Comparison of ENCODE assay signal across 14 cellular contexts in genomic region chr9:119078015-119078414, GRCh38.
DNase-seq lines count a peak whose midpoint lies in the region; ATAC-seq lines count a peak whose summit lies in the region.
"Had no signal": no experiment of that assay in that cellular context is flagged by ENCODE, and none has a peak within 500 bp of the region (broad histone marks: within the 10 kb centered on the region; RNA-seq: fewer than 3 reads in every experiment).

No MANE protein-coding gene starts in this region.

- no peak overlapping the region for H3K4me3 Mint-ChIP-seq in activated naive CD4-positive, alpha-beta T cell treated with anti-CD3 and anti-CD28 coated beads, Interleukin-2, amount 10 ng/mL, durations not matched to agents 7 days and 5 days
- H3K4me3 Mint-ChIP-seq: T-helper 1 cell treated with Interleukin-12 subunit alpha and Interleukin-12 subunit beta and Interleukin-4 antibody, amounts not matched to agents 30 μg/mL and 1 μg/mL, for 36 hours had no signal

- H3K36me3 Mint-ChIP-seq in activated naive CD4-positive, alpha-beta T cell treated with anti-CD3 and anti-CD28 coated beads, Interleukin-2, amount 10 ng/mL, durations not matched to agents 7 days and 5 days = no peaks in the 10 kb centered on the region

- H3K27me3 Mint-ChIP-seq in activated naive CD4-positive, alpha-beta T cell treated with anti-CD3 and anti-CD28 coated beads, Interleukin-2, amount 10 ng/mL, durations not matched to agents 7 days and 5 days = no peaks in the 10 kb centered on the region

- DNase-seq in NCI-H1417 (lab: John Stamatoyannopoulos, UW) = peak in 2 of 3 experiments; percentile 34 to 74
- no peak for DNase-seq in NCI-H1417 treated with DMSO at 0.1 percent for 48 hours (lab: John Stamatoyannopoulos, UW)
- peak; percentile 54 for DNase-seq in NCI-H2171 (lab: John Stamatoyannopoulos, UW)
- peak; percentile 88 for DNase-seq in NCI-H748 treated with DMSO at 0.1 percent for 48 hours (lab: John Stamatoyannopoulos, UW)
- no peak for DNase-seq in mesenteric fat pad (ENCODE audit: low spot score)
- no peak for DNase-seq in activated naive CD4-positive, alpha-beta T cell treated with anti-CD3 and anti-CD28 coated beads, Interleukin-2, amount 10 ng/mL, durations not matched to agents 7 days and 5 days
- DNase-seq in stimulated activated CD4-positive, alpha-beta T cell treated with anti-CD3 and anti-CD28 coated beads, Interleukin-2, amount 100 ng/mL, for 24 hours = no peak
- DNase-seq: Caco-2, DMS79 treated with DMSO at 0.1 percent for 48 hours, NCI-H1694 treated with DMSO at 0.1 percent for 48 hours, NCI-H524 treated with DMSO at 0.1 percent for 48 hours, SHP77 treated with DMSO at 0.1 percent for 48 hours had no signal

- no peaks in the 10 kb centered on the region for H3K4me1 Mint-ChIP-seq in activated naive CD4-positive, alpha-beta T cell treated with anti-CD3 and anti-CD28 coated beads, Interleukin-2, amount 10 ng/mL, durations not matched to agents 7 days and 5 days

- H3K9me3 Mint-ChIP-seq in activated naive CD4-positive, alpha-beta T cell treated with anti-CD3 and anti-CD28 coated beads, Interleukin-2, amount 10 ng/mL, durations not matched to agents 7 days and 5 days = no peaks in the 10 kb centered on the region
- H3K9me3 Mint-ChIP-seq: T-helper 1 cell treated with Interleukin-12 subunit alpha and Interleukin-12 subunit beta and Interleukin-4 antibody, amounts not matched to agents 30 μg/mL and 1 μg/mL, for 36 hours had no signal

- no peak for ATAC-seq in HG03095 (IDR thresholded peaks at IDR 0.05; ENCODE audit: unreplicated experiment)

- no peak overlapping the region for H3K27ac Mint-ChIP-seq in activated naive CD4-positive, alpha-beta T cell treated with anti-CD3 and anti-CD28 coated beads, Interleukin-2, amount 10 ng/mL, durations not matched to agents 7 days and 5 days
- H3K27ac Mint-ChIP-seq: T-helper 1 cell treated with Interleukin-12 subunit alpha and Interleukin-12 subunit beta and Interleukin-4 antibody, amounts not matched to agents 30 μg/mL and 1 μg/mL, for 36 hours had no signal

- CTCF ChIA-PET in activated naive CD4-positive, alpha-beta T cell treated with anti-CD3 and anti-CD28 coated beads, Interleukin-2, amount 10 ng/mL, durations not matched to agents 7 days and 5 days (lab: Charles Lee) = no interaction called here

Comparison
In these comparisons a context has a peak if more than half of its experiments do, and no peak if none do; other contexts are left out.
1. DNase-seq: peak in NCI-H1417 (2 of 3), NCI-H2171 (single experiment) and NCI-H748 treated with DMSO at 0.1 percent for 48 hours (single experiment); none in NCI-H1417 treated with DMSO at 0.1 percent for 48 hours (single experiment), mesenteric fat pad (single experiment), activated naive CD4-positive, alpha-beta T cell treated with anti-CD3 and anti-CD28 coated beads, Interleukin-2, amount 10 ng/mL, durations not matched to agents 7 days and 5 days (single experiment) and stimulated activated CD4-positive, alpha-beta T cell treated with anti-CD3 and anti-CD28 coated beads, Interleukin-2, amount 100 ng/mL, for 24 hours (0 of 2).